In the genomic region with DNA sequence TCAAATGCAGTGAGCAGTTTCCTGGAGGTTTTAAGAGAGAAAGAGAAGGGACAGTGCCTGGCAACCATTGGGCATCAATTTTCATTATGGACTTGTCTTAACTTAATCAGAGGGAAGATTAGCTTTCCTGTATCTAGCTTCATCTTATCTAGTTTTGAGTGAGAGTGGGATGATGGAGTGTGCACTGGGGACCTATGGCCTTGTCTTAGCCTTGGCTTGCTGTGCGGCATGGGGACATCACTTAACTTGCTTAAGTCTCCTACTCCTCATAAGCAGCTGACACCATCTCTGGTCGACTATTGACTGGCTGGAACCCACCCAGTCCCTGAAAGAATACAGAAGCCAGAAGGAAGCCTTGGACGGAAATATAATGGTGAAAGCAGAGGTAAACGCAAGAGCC, we compare ENCODE assay signal across 38 cellular contexts.
"Had no signal": no experiment of that assay in that cellular context is flagged by ENCODE, and none has a peak within 500 bp of the region (broad histone marks: within the 10 kb centered on the region; RNA-seq: fewer than 3 reads in every experiment).

No MANE protein-coding gene starts in this region.

- H3K9me3 Mint-ChIP-seq: activated naive CD4-positive, alpha-beta T cell treated with anti-CD3 and anti-CD28 coated beads for 36 hours; activated naive CD4-positive, alpha-beta T cell treated with anti-CD3 and anti-CD28 coated beads, Interleukin-2, amount 10 ng/mL, durations not matched to agents 7 days and 5 days; activated naive CD8-positive, alpha-beta T cell treated with anti-CD3 and anti-CD28 coated beads for 36 hours; activated naive CD8-positive, alpha-beta T cell treated with anti-CD3 and anti-CD28 coated beads, Interleukin-2, amount 10 ng/mL, durations not matched to agents 7 days and 5 days; activated naive CD8-positive, alpha-beta T cell treated with anti-CD3 and anti-CD28 coated beads, Interleukin-2, amount 50 U/mL, for 24 hours; activated T-cell treated with anti-CD3 and anti-CD28 coated beads, Interleukin-2, amount 50 U/mL, for 4 hours; activated T-helper 1 cell treated with anti-CD3 and anti-CD28 coated beads, Interleukin-12 subunit alpha, Interleukin-12 subunit beta, Interleukin-2, Interleukin-4 antibody, amounts not matched to agents 30 ng/mL and 10 ng/mL and 1 ng/mL, durations not matched to agents 14 hours and 24 hours and 36 hours; activated T-helper 2 cell treated with anti-CD3 and anti-CD28 coated beads, Interferon-gamma antibody, Interleukin-2, Interleukin-4, amounts not matched to agents 10 μg/mL and 5 μg/mL and 100 μg/mL, durations not matched to agents 14 hours and 24 hours and 36 hours had no signal

- H3K27me3 Mint-ChIP-seq: activated naive CD4-positive, alpha-beta T cell treated with anti-CD3 and anti-CD28 coated beads, Interleukin-2, amount 10 ng/mL, durations not matched to agents 7 days and 5 days; activated naive CD4-positive, alpha-beta T cell treated with anti-CD3 and anti-CD28 coated beads, Interleukin-2, amount 50 U/mL, for 24 hours; activated naive CD8-positive, alpha-beta T cell; activated naive CD8-positive, alpha-beta T cell treated with anti-CD3 and anti-CD28 coated beads for 36 hours; activated naive CD8-positive, alpha-beta T cell treated with anti-CD3 and anti-CD28 coated beads, Interleukin-2, amount 10 ng/mL, durations not matched to agents 7 days and 5 days; activated naive CD8-positive, alpha-beta T cell treated with anti-CD3 and anti-CD28 coated beads, Interleukin-2, amount 50 U/mL, for 24 hours; activated T-cell treated with anti-CD3 and anti-CD28 coated beads, Interleukin-2, amount 50 U/mL, for 24 hours; central memory CD8-positive, alpha-beta T cell had no signal

- H3K9me3 ChIP-seq: adrenal gland, ascending aorta, body of pancreas, breast epithelium had no signal

- H3K27me3 ChIP-seq: adrenal gland, ascending aorta, body of pancreas, brain microvascular endothelial cell, breast epithelium, cardiac muscle cell had no signal

- H3K4me3 Mint-ChIP-seq: activated naive CD4-positive, alpha-beta T cell treated with anti-CD3 and anti-CD28 coated beads for 36 hours; activated naive CD4-positive, alpha-beta T cell treated with anti-CD3 and anti-CD28 coated beads, Interleukin-2, amount 10 ng/mL, durations not matched to agents 7 days and 5 days; activated naive CD4-positive, alpha-beta T cell treated with anti-CD3 and anti-CD28 coated beads, Interleukin-2, amount 50 U/mL, for 24 hours; activated naive CD8-positive, alpha-beta T cell; activated naive CD8-positive, alpha-beta T cell treated with anti-CD3 and anti-CD28 coated beads for 36 hours; activated naive CD8-positive, alpha-beta T cell treated with anti-CD3 and anti-CD28 coated beads, Interleukin-2, amount 10 ng/mL, durations not matched to agents 7 days and 5 days; activated naive CD8-positive, alpha-beta T cell treated with anti-CD3 and anti-CD28 coated beads, Interleukin-2, amount 50 U/mL, for 24 hours; activated T-cell treated with anti-CD3 and anti-CD28 coated beads, Interleukin-2, amount 50 U/mL, for 24 hours; activated T-cell treated with anti-CD3 and anti-CD28 coated beads, Interleukin-2, amount 50 U/mL, for 4 hours; activated T-cell treated with anti-CD3 and anti-CD28 coated beads, Interleukin-2, amount 50 U/mL, for 72 hours; activated T-helper 1 cell treated with anti-CD3 and anti-CD28 coated beads, Interleukin-12 subunit alpha, Interleukin-12 subunit beta, Interleukin-2, Interleukin-4 antibody, amounts not matched to agents 30 ng/mL and 10 ng/mL and 1 ng/mL, durations not matched to agents 14 hours and 24 hours and 36 hours; activated T-helper 17 cell treated with anti-CD3 and anti-CD28 coated beads, Interleukin-2, amount 50 U/mL, for 72 hours; brain; central memory CD8-positive, alpha-beta T cell had no signal

- H3K4me3 ChIP-seq: adrenal gland, ascending aorta, body of pancreas, breast epithelium, cardiac muscle cell had no signal

- H3K36me3 Mint-ChIP-seq: activated naive CD4-positive, alpha-beta T cell treated with anti-CD3 and anti-CD28 coated beads, Interleukin-2, amount 10 ng/mL, durations not matched to agents 7 days and 5 days; activated naive CD4-positive, alpha-beta T cell treated with anti-CD3 and anti-CD28 coated beads, Interleukin-2, amount 50 U/mL, for 24 hours; activated naive CD4-positive, alpha-beta T cell treated with anti-CD3 and anti-CD28 coated beads, Interleukin-2, amount 50 U/mL, for 72 hours; activated naive CD8-positive, alpha-beta T cell; activated naive CD8-positive, alpha-beta T cell treated with anti-CD3 and anti-CD28 coated beads for 36 hours; activated naive CD8-positive, alpha-beta T cell treated with anti-CD3 and anti-CD28 coated beads, Interleukin-2, amount 10 ng/mL, durations not matched to agents 7 days and 5 days; brain had no signal

- H3K36me3 ChIP-seq: adrenal gland, ascending aorta, brain microvascular endothelial cell, breast epithelium, cardiac muscle cell had no signal

- H3K27ac Mint-ChIP-seq: activated naive CD4-positive, alpha-beta T cell treated with anti-CD3 and anti-CD28 coated beads for 36 hours; activated naive CD4-positive, alpha-beta T cell treated with anti-CD3 and anti-CD28 coated beads, Interleukin-2, amount 10 ng/mL, durations not matched to agents 7 days and 5 days; activated naive CD4-positive, alpha-beta T cell treated with anti-CD3 and anti-CD28 coated beads, Interleukin-2, amount 50 U/mL, for 24 hours; activated naive CD4-positive, alpha-beta T cell treated with anti-CD3 and anti-CD28 coated beads, Interleukin-2, amount 50 U/mL, for 72 hours; activated naive CD8-positive, alpha-beta T cell; activated naive CD8-positive, alpha-beta T cell treated with anti-CD3 and anti-CD28 coated beads for 36 hours; activated naive CD8-positive, alpha-beta T cell treated with anti-CD3 and anti-CD28 coated beads, Interleukin-2, amount 10 ng/mL, durations not matched to agents 7 days and 5 days; activated naive CD8-positive, alpha-beta T cell treated with anti-CD3 and anti-CD28 coated beads, Interleukin-2, amount 50 U/mL, for 24 hours; activated T-cell treated with anti-CD3 and anti-CD28 coated beads, Interleukin-2, amount 50 U/mL, for 24 hours; activated T-cell treated with anti-CD3 and anti-CD28 coated beads, Interleukin-2, amount 50 U/mL, for 72 hours; activated T-helper 1 cell treated with anti-CD3 and anti-CD28 coated beads, Interleukin-12 subunit alpha, Interleukin-12 subunit beta, Interleukin-2, Interleukin-4 antibody, amounts not matched to agents 30 ng/mL and 10 ng/mL and 1 ng/mL, durations not matched to agents 14 hours and 24 hours and 36 hours; activated T-helper 17 cell treated with anti-CD3 and anti-CD28 coated beads, Interleukin-2, amount 50 U/mL, for 72 hours; activated T-helper 2 cell treated with anti-CD3 and anti-CD28 coated beads, Interferon-gamma antibody, Interleukin-2, Interleukin-4, amounts not matched to agents 10 μg/mL and 5 μg/mL and 100 μg/mL, durations not matched to agents 14 hours and 24 hours and 36 hours; brain had no signal

- H3K4me1 Mint-ChIP-seq: activated naive CD4-positive, alpha-beta T cell treated with anti-CD3 and anti-CD28 coated beads, Interleukin-2, amount 10 ng/mL, durations not matched to agents 7 days and 5 days; activated naive CD4-positive, alpha-beta T cell treated with anti-CD3 and anti-CD28 coated beads, Interleukin-2, amount 50 U/mL, for 24 hours; activated naive CD8-positive, alpha-beta T cell treated with anti-CD3 and anti-CD28 coated beads for 36 hours; activated naive CD8-positive, alpha-beta T cell treated with anti-CD3 and anti-CD28 coated beads, Interleukin-2, amount 10 ng/mL, durations not matched to agents 7 days and 5 days; activated naive CD8-positive, alpha-beta T cell treated with anti-CD3 and anti-CD28 coated beads, Interleukin-2, amount 50 U/mL, for 24 hours; activated T-helper 17 cell treated with anti-CD3 and anti-CD28 coated beads, Interleukin-2, amount 50 U/mL, for 72 hours; brain; central memory CD8-positive, alpha-beta T cell had no signal

- H3K4me1 ChIP-seq: adrenal gland, ascending aorta, body of pancreas, breast epithelium had no signal

- ATAC-seq: activated naive CD4-positive, alpha-beta T cell treated with anti-CD3 and anti-CD28 coated beads, Interleukin-2, amount 50 U/mL, for 72 hours; activated naive CD8-positive, alpha-beta T cell treated with anti-CD3 and anti-CD28 coated beads, Interleukin-2, amount 50 U/mL, for 24 hours; activated T-cell treated with anti-CD3 and anti-CD28 coated beads, Interleukin-2, amount 50 U/mL, for 4 hours; activated T-cell treated with anti-CD3 and anti-CD28 coated beads, Interleukin-2, amount 50 U/mL, for 72 hours; activated T-helper 17 cell treated with anti-CD3 and anti-CD28 coated beads, Interleukin-2, amount 50 U/mL, for 72 hours; body of pancreas had no signal

- DNase-seq: activated effector memory CD4-positive, alpha-beta T cell treated with anti-CD3 and anti-CD28 coated beads, Interleukin-2, amount 50 U/mL, for 16 hours; activated effector memory CD4-positive, alpha-beta T cell treated with Interleukin-2 at 50 U/mL for 16 hours; activated gamma-delta T cell; activated gamma-delta T cell treated with Interleukin-2 at 50 U/mL for 16 hours; activated naive CD4-positive, alpha-beta T cell; activated naive CD4-positive, alpha-beta T cell treated with anti-CD3 and anti-CD28 coated beads for 36 hours; activated naive CD4-positive, alpha-beta T cell treated with anti-CD3 and anti-CD28 coated beads, Interleukin-2, amount 10 ng/mL, durations not matched to agents 7 days and 5 days; activated naive CD4-positive, alpha-beta T cell treated with anti-CD3 and anti-CD28 coated beads, Interleukin-2, amount 50 U/mL, for 16 hours; activated naive CD4-positive, alpha-beta T cell treated with Interleukin-2 at 50 U/mL for 16 hours; activated naive CD8-positive, alpha-beta T cell treated with anti-CD3 and anti-CD28 coated beads for 36 hours; activated naive CD8-positive, alpha-beta T cell treated with anti-CD3 and anti-CD28 coated beads, Interleukin-2, amount 10 ng/mL, durations not matched to agents 7 days and 5 days; activated naive CD8-positive, alpha-beta T cell treated with anti-CD3 and anti-CD28 coated beads, Interleukin-2, amount 50 U/mL, for 24 hours; activated T-cell treated with anti-CD3 and anti-CD28 coated beads, Interleukin-2, amount 50 U/mL, for 1 hour; activated T-cell treated with anti-CD3 and anti-CD28 coated beads, Interleukin-2, amount 50 U/mL, for 24 hours; activated T-cell treated with anti-CD3 and anti-CD28 coated beads, Interleukin-2, amount 50 U/mL, for 4 hours; activated T-cell treated with anti-CD3 and anti-CD28 coated beads, Interleukin-2, amount 50 U/mL, for 48 hours; activated T-cell treated with anti-CD3 and anti-CD28 coated beads, Interleukin-2, amount 50 U/mL, for 72 hours; adrenal gland; amniotic stem cell; amygdala; anterior cingulate cortex; aorta; body of pancreas; brain microvascular endothelial cell; caudate nucleus; central memory CD4-positive, alpha-beta T cell; cerebellar nuclear complex had no signal

- H3K27ac ChIP-seq: adrenal gland, ascending aorta, body of pancreas, brain microvascular endothelial cell, breast epithelium, cardiac muscle cell had no signal
